6 cellular contexts compared by ENCODE assay signal in the genomic region with DNA sequence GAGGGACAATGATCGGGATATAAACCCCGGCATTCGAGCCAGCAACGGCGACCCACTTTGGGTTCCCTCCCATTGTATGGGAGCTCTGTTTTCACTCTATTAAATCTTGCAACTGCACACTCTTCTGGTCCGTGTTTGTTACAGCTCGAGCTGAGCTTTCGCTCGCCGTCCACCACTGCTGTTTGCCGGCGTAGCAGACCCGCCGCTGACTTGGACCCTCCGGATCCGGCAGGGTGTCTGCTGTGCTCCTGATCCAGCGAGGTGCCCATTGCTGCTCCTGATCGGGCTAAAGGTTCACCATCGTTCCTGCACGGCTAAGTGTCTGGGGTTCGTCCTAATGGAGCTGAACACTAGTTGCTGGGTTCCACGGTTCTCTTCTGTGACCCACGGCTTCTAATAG.
DNase-seq lines count a peak whose midpoint lies in the region; ATAC-seq and TF ChIP-seq lines count a peak whose summit lies in the region.
"Not testable (repeated sequence)": the region's sequence is repeated elsewhere in the genome, so short reads cannot be mapped to it uniquely, and the experiment has no call there.

No MANE protein-coding gene starts in this region.

- ATAC-seq in Right ventricle myocardium inferior, left lobe of liver, sciatic nerve: not testable (repeated sequence)

- intact Hi-C loops in Right ventricle myocardium inferior (cut with DNase I); sciatic nerve (cut with DNase I): not testable (repeated sequence)

- not testable (repeated sequence) for H3K36me3 Mint-ChIP-seq in type B pancreatic cell

- H3K9me3 Mint-ChIP-seq in type B pancreatic cell, result not testable (repeated sequence)

- not testable (repeated sequence) for H3K4me3 Mint-ChIP-seq in type B pancreatic cell

- not testable (repeated sequence) for H3K4me1 Mint-ChIP-seq in type B pancreatic cell (ENCODE audit: unreplicated experiment)

- H3K27ac Mint-ChIP-seq in type B pancreatic cell, result not testable (repeated sequence)

- H3K27me3 Mint-ChIP-seq in type B pancreatic cell, result peaks cover 24% of the 10 kb centered on the region

- DNase-seq in activated effector memory CD4-positive, alpha-beta T cell treated with anti-CD3 and anti-CD28 coated beads, Interleukin-2, amount 50 U/mL, for 16 hours, result peak; percentile 38
- DNase-seq in Right ventricle myocardium inferior (ENCODE audit: missing footprints) (peak; percentile 11), left lobe of liver (ENCODE audit: low spot score) (peak; percentile 11), mesenteric fat pad (ENCODE audit: low spot score) (peak; percentile 39), sciatic nerve (ENCODE audit: low spot score) (peak; percentile 23), type B pancreatic cell (ENCODE audit: extremely low spot score, unreplicated experiment) (peak; percentile 31)

- TF ChIP-seq CTCF in type B pancreatic cell (conservative IDR thresholded peaks at IDR 0.05), result not testable (repeated sequence)
